Comparison of ENCODE assay signal across 8 cellular contexts in genomic region chr17:50681260-50682200, GRCh38. TPM values are rescaled to one million over a fixed set of nuclear protein-coding genes. Genes with fewer than 3 reads are reported as not detected.
DNase-seq lines count a peak whose midpoint lies in the region; ATAC-seq and TF ChIP-seq lines count a peak whose summit lies in the region.

No MANE protein-coding gene starts in this region.

- no peak overlapping the region for H3K27ac Mint-ChIP-seq in endodermal cell
- no peak overlapping the region for H3K27ac Mint-ChIP-seq in activated CD4-positive, alpha-beta memory T cell treated with anti-CD3 and anti-CD28 coated beads, Interleukin-2, amount 10 ng/mL, durations not matched to agents 7 days and 5 days

- H3K9me2 ChIP-seq in HCT116 (ENCODE audit: insufficient read depth), result no peaks in the 10 kb centered on the region

- TF ChIP-seq POLR2A in HCT116 (IDR thresholded peaks at IDR 0.05; ENCODE audit: borderline replicate concordance, extremely low read depth, insufficient read depth, insufficient read length), result no peak
- no peak for TF ChIP-seq POLR2A in Peyer's patch (IDR thresholded peaks at IDR 0.05)

- CTCF ChIA-PET in HCT116 (lab: Charles Lee), result interaction anchor here (0.8 to 2.0 kb wide), 4 partner anchors 14 to 55 kb away, joined by 3 to 13 read pairs (median 4); no protein-coding TSS in a partner anchor
- CTCF ChIA-PET in activated CD4-positive, alpha-beta memory T cell treated with anti-CD3 and anti-CD28 coated beads, Interleukin-2, amount 10 ng/mL, durations not matched to agents 7 days and 5 days (lab: Charles Lee), result interaction anchor here (0.7 to 1.4 kb wide), 2 partner anchors 53 to 465 kb away, joined by 4 read pairs; no protein-coding TSS in a partner anchor

- peak; percentile 77 to 99 (median 80) for TF ChIP-seq CTCF in HCT116 (IDR thresholded peaks at IDR 0.05 in 2 of 3, conservative IDR thresholded peaks at IDR 0.05 in 1 of 3; ENCODE audit: borderline replicate concordance in 1 of 3, insufficient read depth in 1 of 3, low read depth in 2 of 3, low read length in 2 of 3)
- peak in 4 of 6 experiments; percentile 21 to 71 (median 62) for TF ChIP-seq CTCF in Peyer's patch (IDR thresholded peaks at IDR 0.05)
- peak; percentile 72 for TF ChIP-seq CTCF in endodermal cell (conservative IDR thresholded peaks at IDR 0.05)

- intact Hi-C loops in HCT116 (cut with micrococcal nuclease), result loop anchor here (1.0 kb wide), 1 partner anchor 51 kb away; no protein-coding TSS in a partner anchor

- no peak overlapping the region for H3K4me3 Mint-ChIP-seq in endodermal cell
- no peak overlapping the region for H3K4me3 Mint-ChIP-seq in activated CD4-positive, alpha-beta memory T cell treated with anti-CD3 and anti-CD28 coated beads, Interleukin-2, amount 10 ng/mL, durations not matched to agents 7 days and 5 days

- peak; percentile 99 for TF ChIP-seq RAD21 in HCT116 (IDR thresholded peaks at IDR 0.05; ENCODE audit: low read depth)

- H3K36me3 ChIP-seq in HCT116 (ENCODE audit: control insufficient read depth in 1 of 2, insufficient read depth in 2 of 2, low read length in 2 of 2), result no peaks in the 10 kb centered on the region
- peaks cover 0 to 7% (median 0%) of the 10 kb centered on the region in 3 donors for H3K36me3 ChIP-seq in Peyer's patch
- no peaks in the 10 kb centered on the region for H3K36me3 ChIP-seq in endodermal cell (ENCODE audit: control insufficient read depth, insufficient read depth, low read length)
- peaks cover 18 to 25% of the 10 kb centered on the region in 2 donors for H3K36me3 ChIP-seq in mucosa of rectum (ENCODE audit: control insufficient read depth in 2 of 2, insufficient read depth in 2 of 2, low read length in 2 of 2)

- peak overlapping the region; percentile 15; the same call in 1 of the 2 replicates for H3K9ac ChIP-seq in HCT116 (ENCODE audit: low read length)
- no peak overlapping the region for H3K9ac ChIP-seq in endodermal cell (ENCODE audit: extremely low read depth, low read length, poor library complexity, severe bottlenecking)
- H3K9ac ChIP-seq in mucosa of rectum (ENCODE audit: low read depth in 1 of 2, low read length in 2 of 2), result no peak overlapping the region

- ATAC-seq in HCT116 (peak; percentile 71), HG02970 (IDR thresholded peaks at IDR 0.05; ENCODE audit: low FRiP score, unreplicated experiment) (no peak)

- no peaks in the 10 kb centered on the region for H4K20me1 ChIP-seq in HCT116 (ENCODE audit: insufficient read depth)

- RAD21 ChIA-PET in HCT116 (lab: Charles Lee; ENCODE audit: low non-redundant PET in 1 of 2, low total read pairs in 2 of 2, uncharacterized antibody in 2 of 2, unreplicated experiment in 2 of 2), result interaction anchor here in 1 of 2 experiments (1.5 kb wide), 1 partner anchor 51 kb away, joined by 7 read pairs; no protein-coding TSS in a partner anchor

- peaks cover 17% of the 10 kb centered on the region for H3K4me1 Mint-ChIP-seq in endodermal cell
- H3K4me1 Mint-ChIP-seq in activated CD4-positive, alpha-beta memory T cell treated with anti-CD3 and anti-CD28 coated beads, Interleukin-2, amount 10 ng/mL, durations not matched to agents 7 days and 5 days, result peaks cover 10% of the 10 kb centered on the region

- H3K4me2 ChIP-seq in HCT116 (ENCODE audit: low read length), result peak overlapping the region; percentile 53

- peak; percentile 85 for DNase-seq in AG08395 (ENCODE audit: low spot score)
- peak; percentile 73 for DNase-seq in HCT116 (ENCODE audit: low read depth, low spot score)
- peak in 1 of 3 donors; percentile 71 for DNase-seq in Peyer's patch
- no peak for DNase-seq in endodermal cell
- no peak for DNase-seq in activated CD4-positive, alpha-beta memory T cell treated with anti-CD3 and anti-CD28 coated beads, Interleukin-2, amount 10 ng/mL, durations not matched to agents 7 days and 5 days
- no peak for DNase-seq in activated CD4-positive, alpha-beta T cell treated with anti-CD3 and anti-CD28 coated beads, Interleukin-2, amount 50 U/mL, for 1 hour

- no TSS peak for BruUV-seq in HCT116 (replicated peaks; lab: Mats Ljungman, UMichigan)

- H3K27ac ChIP-seq in HCT116 (ENCODE audit: low read depth, low read length), result peak overlapping the region; percentile 29; the same call in 1 of the 2 replicates
- peak overlapping the region in 1 of 4 donors; percentile 3 for H3K27ac ChIP-seq in Peyer's patch
- no peak overlapping the region for H3K27ac ChIP-seq in endodermal cell (ENCODE audit: low read depth, low read length)
- peak overlapping the region; percentile 32 to 38 for H3K27ac ChIP-seq in mucosa of rectum (ENCODE audit: low read depth in 2 of 2, low read length in 2 of 2)

- no peaks in the 10 kb centered on the region for H3K79me2 ChIP-seq in HCT116 (ENCODE audit: insufficient read depth, low read length)

- H3K36me3 Mint-ChIP-seq in endodermal cell (ENCODE audit: low read depth), result no peaks in the 10 kb centered on the region
- no peaks in the 10 kb centered on the region for H3K36me3 Mint-ChIP-seq in activated CD4-positive, alpha-beta memory T cell treated with anti-CD3 and anti-CD28 coated beads, Interleukin-2, amount 10 ng/mL, durations not matched to agents 7 days and 5 days (ENCODE audit: low read depth)

- peaks cover 50 to 72% of the 10 kb centered on the region in 2 experiments for H3K4me1 ChIP-seq in HCT116 (ENCODE audit: control insufficient read depth in 1 of 2, insufficient read depth in 2 of 2, low read length in 2 of 2)
- peaks cover 0 to 26% (median 3%) of the 10 kb centered on the region in 4 donors for H3K4me1 ChIP-seq in Peyer's patch
- peaks cover 8% of the 10 kb centered on the region for H3K4me1 ChIP-seq in endodermal cell (ENCODE audit: control insufficient read depth, insufficient read depth, low read length)
- peaks cover 29 to 50% of the 10 kb centered on the region in 2 donors for H3K4me1 ChIP-seq in mucosa of rectum (ENCODE audit: control insufficient read depth in 2 of 2, insufficient read depth in 2 of 2, low read length in 2 of 2)

- H3K27me3 ChIP-seq in HCT116 (ENCODE audit: insufficient read depth, low read length) (no peaks in the 10 kb centered on the region), Peyer's patch (no peaks in the 10 kb centered on the region), endodermal cell (ENCODE audit: control insufficient read depth, insufficient read depth, low read length, poor library complexity, severe bottlenecking) (no peaks in the 10 kb centered on the region), mucosa of rectum (ENCODE audit: control insufficient read depth in 2 of 2, insufficient read depth in 2 of 2, low read length in 2 of 2) (no peaks in the 10 kb centered on the region)

- POLR2A ChIA-PET in HCT116 (lab: Charles Lee), result interaction anchor here (0.8 to 1.3 kb wide), 2 partner anchors 20 to 43 kb away, joined by 3 read pairs; no protein-coding TSS in a partner anchor
- POLR2A ChIA-PET in activated CD4-positive, alpha-beta memory T cell treated with anti-CD3 and anti-CD28 coated beads, Interleukin-2, amount 10 ng/mL, durations not matched to agents 7 days and 5 days (lab: Charles Lee), result no interaction called here

- peak overlapping the region; percentile 52 for H2AFZ ChIP-seq in HCT116 (ENCODE audit: low read depth, low read length, poor library complexity, severe bottlenecking)

- H3K27me3 Mint-ChIP-seq in endodermal cell (ENCODE audit: insufficient read depth), result no peaks in the 10 kb centered on the region
- H3K27me3 Mint-ChIP-seq in activated CD4-positive, alpha-beta memory T cell treated with anti-CD3 and anti-CD28 coated beads, Interleukin-2, amount 10 ng/mL, durations not matched to agents 7 days and 5 days, result peaks cover 30% of the 10 kb centered on the region

- H3K9me3 ChIP-seq in HCT116 (ENCODE audit: control insufficient read depth in 1 of 2, insufficient read depth in 1 of 2, low read depth in 1 of 2, low read length in 2 of 2) (no peaks in the 10 kb centered on the region), Peyer's patch (no peaks in the 10 kb centered on the region), endodermal cell (ENCODE audit: control insufficient read depth, low read length) (no peaks in the 10 kb centered on the region), mucosa of rectum (ENCODE audit: control insufficient read depth in 2 of 2, low read length in 2 of 2) (no peaks in the 10 kb centered on the region)

- H3K9me3 Mint-ChIP-seq in endodermal cell, result no peaks in the 10 kb centered on the region
- H3K9me3 Mint-ChIP-seq in activated CD4-positive, alpha-beta memory T cell treated with anti-CD3 and anti-CD28 coated beads, Interleukin-2, amount 10 ng/mL, durations not matched to agents 7 days and 5 days, result no peaks in the 10 kb centered on the region

- WGBS in endodermal cell (ENCODE audit: insufficient coverage in 1 of 2, insufficient read length in 1 of 2), 2 experiments, result 81 to 87% methylated on average over 23 to 27 of the region's 27 CpGs

- H3K4me3 ChIP-seq in HCT116 (replicated peaks in 1 of 2; ENCODE audit: low read depth in 1 of 2, low read length in 2 of 2) (no peak overlapping the region), Peyer's patch (no peak overlapping the region), endodermal cell (ENCODE audit: low read length) (no peak overlapping the region), mucosa of rectum (ENCODE audit: low read length in 2 of 2) (peak overlapping the region in 1 of 2 donors; percentile 9)

TF ChIP-seq in HCT116, 20 proteins besides CTCF, POLR2A, EP300 and RAD21 (continues in another document):
- TF ChIP-seq SP1 (IDR thresholded peaks at IDR 0.05; ENCODE audit: low read depth) (0 out of 2 replicates have a peak, but pooled peaks have one; percentile 10), JUND (IDR thresholded peaks at IDR 0.05) (no peak)

RNA-seq across cellular contexts. Expression of gene ANKRD40, which starts 26.2 kb away (rescaled TPM):
- total RNA-seq in HCT116 (2021; ENCODE audit: unreplicated experiment), result 72.0 TPM
- 20.0 and 26.1 TPM in 2 replicates for polyA plus RNA-seq in HCT116 (2012)
- 10 to 100 TPM; 18.2 to 24.7 (median 21.4) TPM for total RNA-seq in Peyer's patch
- 10 to 100 TPM; 44.9 to 60.3 TPM for total RNA-seq in endodermal cell
- polyA plus RNA-seq in endodermal cell (2013, experiment 1 of 2), result 38.1 TPM
- polyA plus RNA-seq in endodermal cell (2013, experiment 2 of 2), result 37.3 TPM
- total RNA-seq in activated CD4-positive, alpha-beta memory T cell treated with anti-CD3 and anti-CD28 coated beads, Interleukin-2, amount 10 ng/mL, durations not matched to agents 7 days and 5 days, result 10 to 100 TPM; 29.8 to 31.1 TPM

RNA-seq across cellular contexts. Expression of gene LUC7L3, which starts 37.9 kb away (rescaled TPM):
- total RNA-seq in HCT116 (2021; ENCODE audit: unreplicated experiment), result 184 TPM
- 65.6 and 97.0 TPM in 2 replicates for polyA plus RNA-seq in HCT116 (2012)
- 1,000 to 10,000 TPM in 1 of 4 donors, 100 to 1,000 TPM in 2, 10 to 100 TPM in 1; 77.2 to 1,326 (median 139) TPM for total RNA-seq in Peyer's patch
- 100 to 1,000 TPM; 122 to 169 TPM for total RNA-seq in endodermal cell
- 252 TPM for polyA plus RNA-seq in endodermal cell (2013, experiment 1 of 2)
- polyA plus RNA-seq in endodermal cell (2013, experiment 2 of 2), result 214 TPM
- 100 to 1,000 TPM; 133 to 139 TPM for total RNA-seq in activated CD4-positive, alpha-beta memory T cell treated with anti-CD3 and anti-CD28 coated beads, Interleukin-2, amount 10 ng/mL, durations not matched to agents 7 days and 5 days

RNA-seq across cellular contexts. Expression of gene ABCC3, which starts 46.8 kb away (rescaled TPM):
- 66.2 TPM for total RNA-seq in HCT116 (2021; ENCODE audit: unreplicated experiment)
- polyA plus RNA-seq in HCT116 (2012), result 40.1 and 55.8 TPM in 2 replicates
- 100 to 1,000 TPM; 190 to 683 (median 305) TPM for total RNA-seq in Peyer's patch
- under 1 TPM; 0.22 to 0.91 TPM for total RNA-seq in endodermal cell
- polyA plus RNA-seq in endodermal cell (2013, experiment 1 of 2), result not detected
- not detected for polyA plus RNA-seq in endodermal cell (2013, experiment 2 of 2)
- under 1 TPM in 1 of 2 experiments, not detected in 1; 0.25 TPM for total RNA-seq in activated CD4-positive, alpha-beta memory T cell treated with anti-CD3 and anti-CD28 coated beads, Interleukin-2, amount 10 ng/mL, durations not matched to agents 7 days and 5 days

Comparison
In these comparisons a context has a peak if more than half of its experiments do, and no peak if none do; other contexts are left out.
1. DNase-seq: peak in AG08395 (single experiment) and HCT116 (single experiment); none in endodermal cell (single experiment), activated CD4-positive, alpha-beta memory T cell treated with anti-CD3 and anti-CD28 coated beads, Interleukin-2, amount 10 ng/mL, durations not matched to agents 7 days and 5 days (single experiment) and activated CD4-positive, alpha-beta T cell treated with anti-CD3 and anti-CD28 coated beads, Interleukin-2, amount 50 U/mL, for 1 hour (single experiment).
2. RNA of gene ABCC3, which starts 46.8 kb away (total RNA-seq): 190 to 683 TPM in Peyer's patch and 66.2 TPM in HCT116 (single experiment); 0.22 to 0.91 TPM in endodermal cell and 0.25 TPM in activated CD4-positive, alpha-beta memory T cell treated with anti-CD3 and anti-CD28 coated beads, Interleukin-2, amount 10 ng/mL, durations not matched to agents 7 days and 5 days; every median in the first group is over 10 times any median in the second.
3. Peak in every context shown above with its lines, with median percentiles within 50 percentile points of each other: CTCF ChIP-seq.